ENCODE assay signal across 39 cellular contexts in the genomic region with DNA sequence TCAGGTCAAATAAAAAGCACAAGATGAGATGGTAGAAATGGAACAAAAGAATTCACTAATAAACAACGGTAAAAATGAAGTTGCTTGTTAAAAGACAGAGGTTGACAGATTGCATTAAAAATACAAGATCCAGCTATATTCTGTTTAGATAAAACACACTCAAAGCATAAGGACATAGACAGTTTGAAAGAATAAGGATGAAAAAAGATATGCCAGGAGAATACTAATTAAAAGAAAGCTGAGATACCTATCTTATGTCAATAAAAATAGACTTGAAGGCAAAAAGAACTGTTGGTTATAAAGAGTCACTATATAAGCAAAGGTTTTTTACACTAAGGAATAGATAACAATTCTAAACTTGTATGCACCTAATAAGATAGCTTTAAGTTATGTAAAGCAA.
"Had no signal": no experiment of that assay in that cellular context is flagged by ENCODE, and none has a peak within 500 bp of the region (broad histone marks: within the 10 kb centered on the region; RNA-seq: fewer than 3 reads in every experiment).

No MANE protein-coding gene starts in this region.

- H3K27ac Mint-ChIP-seq: activated naive CD4-positive, alpha-beta T cell treated with anti-CD3 and anti-CD28 coated beads for 36 hours; activated naive CD4-positive, alpha-beta T cell treated with anti-CD3 and anti-CD28 coated beads, Interleukin-2, amount 10 ng/mL, durations not matched to agents 7 days and 5 days; activated naive CD4-positive, alpha-beta T cell treated with anti-CD3 and anti-CD28 coated beads, Interleukin-2, amount 50 U/mL, for 24 hours; activated naive CD4-positive, alpha-beta T cell treated with anti-CD3 and anti-CD28 coated beads, Interleukin-2, amount 50 U/mL, for 72 hours; activated naive CD8-positive, alpha-beta T cell; activated naive CD8-positive, alpha-beta T cell treated with anti-CD3 and anti-CD28 coated beads for 36 hours; activated naive CD8-positive, alpha-beta T cell treated with anti-CD3 and anti-CD28 coated beads, Interleukin-2, amount 10 ng/mL, durations not matched to agents 7 days and 5 days; activated naive CD8-positive, alpha-beta T cell treated with anti-CD3 and anti-CD28 coated beads, Interleukin-2, amount 50 U/mL, for 24 hours; activated T-cell treated with anti-CD3 and anti-CD28 coated beads, Interleukin-2, amount 50 U/mL, for 24 hours; activated T-cell treated with anti-CD3 and anti-CD28 coated beads, Interleukin-2, amount 50 U/mL, for 72 hours; activated T-helper 1 cell treated with anti-CD3 and anti-CD28 coated beads, Interleukin-12 subunit alpha, Interleukin-12 subunit beta, Interleukin-2, Interleukin-4 antibody, amounts not matched to agents 30 ng/mL and 10 ng/mL and 1 ng/mL, durations not matched to agents 14 hours and 24 hours and 36 hours; activated T-helper 17 cell treated with anti-CD3 and anti-CD28 coated beads, Interleukin-2, amount 50 U/mL, for 72 hours; activated T-helper 2 cell treated with anti-CD3 and anti-CD28 coated beads, Interferon-gamma antibody, Interleukin-2, Interleukin-4, amounts not matched to agents 10 μg/mL and 5 μg/mL and 100 μg/mL, durations not matched to agents 14 hours and 24 hours and 36 hours; brain had no signal

- H3K27me3 Mint-ChIP-seq: activated naive CD4-positive, alpha-beta T cell treated with anti-CD3 and anti-CD28 coated beads, Interleukin-2, amount 10 ng/mL, durations not matched to agents 7 days and 5 days; activated naive CD4-positive, alpha-beta T cell treated with anti-CD3 and anti-CD28 coated beads, Interleukin-2, amount 50 U/mL, for 24 hours; activated naive CD8-positive, alpha-beta T cell; activated naive CD8-positive, alpha-beta T cell treated with anti-CD3 and anti-CD28 coated beads, Interleukin-2, amount 10 ng/mL, durations not matched to agents 7 days and 5 days; activated naive CD8-positive, alpha-beta T cell treated with anti-CD3 and anti-CD28 coated beads, Interleukin-2, amount 50 U/mL, for 24 hours; activated T-cell treated with anti-CD3 and anti-CD28 coated beads, Interleukin-2, amount 50 U/mL, for 24 hours; brain; central memory CD8-positive, alpha-beta T cell had no signal

- H3K36me3 Mint-ChIP-seq: activated naive CD4-positive, alpha-beta T cell treated with anti-CD3 and anti-CD28 coated beads, Interleukin-2, amount 10 ng/mL, durations not matched to agents 7 days and 5 days; activated naive CD8-positive, alpha-beta T cell; activated naive CD8-positive, alpha-beta T cell treated with anti-CD3 and anti-CD28 coated beads for 36 hours; activated naive CD8-positive, alpha-beta T cell treated with anti-CD3 and anti-CD28 coated beads, Interleukin-2, amount 10 ng/mL, durations not matched to agents 7 days and 5 days had no signal

- H3K4me3 ChIP-seq: adrenal gland, ascending aorta, body of pancreas, breast epithelium, cardiac muscle cell had no signal

- FAIRE-seq: astrocyte, bronchial epithelial cell had no signal

- H3K4me1 Mint-ChIP-seq: activated naive CD4-positive, alpha-beta T cell treated with anti-CD3 and anti-CD28 coated beads, Interleukin-2, amount 10 ng/mL, durations not matched to agents 7 days and 5 days; activated naive CD4-positive, alpha-beta T cell treated with anti-CD3 and anti-CD28 coated beads, Interleukin-2, amount 50 U/mL, for 24 hours; activated naive CD8-positive, alpha-beta T cell treated with anti-CD3 and anti-CD28 coated beads for 36 hours; activated naive CD8-positive, alpha-beta T cell treated with anti-CD3 and anti-CD28 coated beads, Interleukin-2, amount 10 ng/mL, durations not matched to agents 7 days and 5 days; activated naive CD8-positive, alpha-beta T cell treated with anti-CD3 and anti-CD28 coated beads, Interleukin-2, amount 50 U/mL, for 24 hours; activated T-helper 17 cell treated with anti-CD3 and anti-CD28 coated beads, Interleukin-2, amount 50 U/mL, for 72 hours; brain; central memory CD8-positive, alpha-beta T cell had no signal

- H3K4me3 Mint-ChIP-seq: activated naive CD4-positive, alpha-beta T cell treated with anti-CD3 and anti-CD28 coated beads for 36 hours; activated naive CD4-positive, alpha-beta T cell treated with anti-CD3 and anti-CD28 coated beads, Interleukin-2, amount 10 ng/mL, durations not matched to agents 7 days and 5 days; activated naive CD4-positive, alpha-beta T cell treated with anti-CD3 and anti-CD28 coated beads, Interleukin-2, amount 50 U/mL, for 24 hours; activated naive CD8-positive, alpha-beta T cell; activated naive CD8-positive, alpha-beta T cell treated with anti-CD3 and anti-CD28 coated beads for 36 hours; activated naive CD8-positive, alpha-beta T cell treated with anti-CD3 and anti-CD28 coated beads, Interleukin-2, amount 10 ng/mL, durations not matched to agents 7 days and 5 days; activated naive CD8-positive, alpha-beta T cell treated with anti-CD3 and anti-CD28 coated beads, Interleukin-2, amount 50 U/mL, for 24 hours; activated T-cell treated with anti-CD3 and anti-CD28 coated beads, Interleukin-2, amount 50 U/mL, for 24 hours; activated T-cell treated with anti-CD3 and anti-CD28 coated beads, Interleukin-2, amount 50 U/mL, for 4 hours; activated T-cell treated with anti-CD3 and anti-CD28 coated beads, Interleukin-2, amount 50 U/mL, for 72 hours; activated T-helper 1 cell treated with anti-CD3 and anti-CD28 coated beads, Interleukin-12 subunit alpha, Interleukin-12 subunit beta, Interleukin-2, Interleukin-4 antibody, amounts not matched to agents 30 ng/mL and 10 ng/mL and 1 ng/mL, durations not matched to agents 14 hours and 24 hours and 36 hours; activated T-helper 17 cell treated with anti-CD3 and anti-CD28 coated beads, Interleukin-2, amount 50 U/mL, for 72 hours; brain; central memory CD8-positive, alpha-beta T cell had no signal

- ATAC-seq: activated naive CD4-positive, alpha-beta T cell treated with anti-CD3 and anti-CD28 coated beads, Interleukin-2, amount 50 U/mL, for 72 hours; activated naive CD8-positive, alpha-beta T cell treated with anti-CD3 and anti-CD28 coated beads, Interleukin-2, amount 50 U/mL, for 24 hours; activated T-cell treated with anti-CD3 and anti-CD28 coated beads, Interleukin-2, amount 50 U/mL, for 4 hours; activated T-cell treated with anti-CD3 and anti-CD28 coated beads, Interleukin-2, amount 50 U/mL, for 72 hours; activated T-helper 17 cell treated with anti-CD3 and anti-CD28 coated beads, Interleukin-2, amount 50 U/mL, for 72 hours; body of pancreas had no signal

- H3K36me3 ChIP-seq: adrenal gland, ascending aorta, brain microvascular endothelial cell, breast epithelium, cardiac muscle cell had no signal

- H3K27ac ChIP-seq: adrenal gland, ascending aorta, body of pancreas, brain microvascular endothelial cell, breast epithelium, cardiac muscle cell had no signal

- DNase-seq: activated effector memory CD4-positive, alpha-beta T cell treated with anti-CD3 and anti-CD28 coated beads, Interleukin-2, amount 50 U/mL, for 16 hours; activated effector memory CD4-positive, alpha-beta T cell treated with Interleukin-2 at 50 U/mL for 16 hours; activated gamma-delta T cell; activated gamma-delta T cell treated with Interleukin-2 at 50 U/mL for 16 hours; activated naive CD4-positive, alpha-beta T cell; activated naive CD4-positive, alpha-beta T cell treated with anti-CD3 and anti-CD28 coated beads for 36 hours; activated naive CD4-positive, alpha-beta T cell treated with anti-CD3 and anti-CD28 coated beads, Interleukin-2, amount 10 ng/mL, durations not matched to agents 7 days and 5 days; activated naive CD4-positive, alpha-beta T cell treated with anti-CD3 and anti-CD28 coated beads, Interleukin-2, amount 50 U/mL, for 16 hours; activated naive CD4-positive, alpha-beta T cell treated with Interleukin-2 at 50 U/mL for 16 hours; activated naive CD8-positive, alpha-beta T cell treated with anti-CD3 and anti-CD28 coated beads for 36 hours; activated naive CD8-positive, alpha-beta T cell treated with anti-CD3 and anti-CD28 coated beads, Interleukin-2, amount 10 ng/mL, durations not matched to agents 7 days and 5 days; activated naive CD8-positive, alpha-beta T cell treated with anti-CD3 and anti-CD28 coated beads, Interleukin-2, amount 50 U/mL, for 24 hours; activated T-cell treated with anti-CD3 and anti-CD28 coated beads, Interleukin-2, amount 50 U/mL, for 1 hour; activated T-cell treated with anti-CD3 and anti-CD28 coated beads, Interleukin-2, amount 50 U/mL, for 24 hours; activated T-cell treated with anti-CD3 and anti-CD28 coated beads, Interleukin-2, amount 50 U/mL, for 4 hours; activated T-cell treated with anti-CD3 and anti-CD28 coated beads, Interleukin-2, amount 50 U/mL, for 48 hours; activated T-cell treated with anti-CD3 and anti-CD28 coated beads, Interleukin-2, amount 50 U/mL, for 72 hours; adrenal gland; amniotic stem cell; amygdala; aorta; body of pancreas; brain microvascular endothelial cell; caudate nucleus; central memory CD4-positive, alpha-beta T cell; cerebellar nuclear complex had no signal

- H3K4me1 ChIP-seq: adrenal gland, ascending aorta, body of pancreas, breast epithelium had no signal

- H3K27me3 ChIP-seq: adrenal gland, ascending aorta, body of pancreas, brain microvascular endothelial cell, breast epithelium, cardiac muscle cell had no signal
